In genomic region chr7:13912740-13913320, GRCh38 we compare ENCODE assay signal across 19 cellular contexts.
DNase-seq lines count a peak whose midpoint lies in the region; ATAC-seq, FAIRE-seq and TF ChIP-seq lines count a peak whose summit lies in the region.
"Had no signal": no experiment of that assay in that cellular context is flagged by ENCODE, and none has a peak within 500 bp of the region (broad histone marks: within the 10 kb centered on the region; RNA-seq: fewer than 3 reads in every experiment).

No MANE protein-coding gene starts in this region.

- H3K27ac Mint-ChIP-seq in astrocyte (ENCODE audit: unreplicated experiment), result no peak overlapping the region
- H3K27ac Mint-ChIP-seq in nephron, result peak overlapping the region in 2 of 3 experiments; percentile 48 to 58
- H3K27ac Mint-ChIP-seq: B cell; CD4-positive, alpha-beta T cell; H9 had no signal

- no peak overlapping the region for H2AFZ ChIP-seq in astrocyte (ENCODE audit: low read depth, low read length)

- H3K4me1 ChIP-seq in astrocyte (ENCODE audit: insufficient read depth, low read length), result no peaks in the 10 kb centered on the region
- peaks cover 5% of the 10 kb centered on the region for H3K4me1 ChIP-seq in upper lobe of right lung

- no peak for TF ChIP-seq CTCF in astrocyte (IDR thresholded peaks at IDR 0.05; ENCODE audit: insufficient read depth, low read depth, low read length)
- no peak for TF ChIP-seq CTCF in nephron (IDR thresholded peaks at IDR 0.05; ENCODE audit: unreplicated experiment in 3 of 3)
- no peak for TF ChIP-seq CTCF in upper lobe of right lung (IDR thresholded peaks at IDR 0.05)

- FAIRE-seq in astrocyte (lab: Jason Lieb, UNC), result no peak
- FAIRE-seq: GM19239 had no signal

- H3K27me3 ChIP-seq in astrocyte (ENCODE audit: insufficient read depth, low read length) (no peaks in the 10 kb centered on the region), upper lobe of right lung (no peaks in the 10 kb centered on the region)

- H3K79me2 ChIP-seq in astrocyte (ENCODE audit: insufficient read depth, low read length), result no peaks in the 10 kb centered on the region

- ATAC-seq in upper lobe of right lung, result no peak
- no peak for ATAC-seq in GM18520 (IDR thresholded peaks at IDR 0.05; ENCODE audit: unreplicated experiment)

- H3K4me3 Mint-ChIP-seq in astrocyte (ENCODE audit: unreplicated experiment) (no peak overlapping the region), nephron (no peak overlapping the region)
- H3K4me3 Mint-ChIP-seq: B cell; CD4-positive, alpha-beta T cell; H9 had no signal

- H3K4me3 ChIP-seq in astrocyte (ENCODE audit: insufficient read depth, low read depth, low read length) (no peak overlapping the region), upper lobe of right lung (no peak overlapping the region)

- no peaks in the 10 kb centered on the region for H3K36me3 Mint-ChIP-seq in astrocyte (ENCODE audit: low read depth, unreplicated experiment)
- H3K36me3 Mint-ChIP-seq in nephron (ENCODE audit: low read depth), result peaks cover 3% of the 10 kb centered on the region

- no peaks in the 10 kb centered on the region for H4K20me1 ChIP-seq in astrocyte (ENCODE audit: insufficient read depth, low read length)

- no peak overlapping the region for H3K27ac ChIP-seq in astrocyte (ENCODE audit: low read depth, low read length)
- H3K27ac ChIP-seq in upper lobe of right lung, result no peak overlapping the region

- no peaks in the 10 kb centered on the region for H3K9me3 ChIP-seq in astrocyte (ENCODE audit: insufficient read depth, low read depth, low read length)
- no peaks in the 10 kb centered on the region for H3K9me3 ChIP-seq in upper lobe of right lung

- H3K4me2 ChIP-seq in astrocyte (ENCODE audit: low read length), result no peak overlapping the region

- H3K36me3 ChIP-seq in astrocyte (ENCODE audit: insufficient read depth, low read length) (no peaks in the 10 kb centered on the region), upper lobe of right lung (no peaks in the 10 kb centered on the region)

- H3K4me1 Mint-ChIP-seq in astrocyte (ENCODE audit: low read depth, unreplicated experiment) (peaks cover 2% of the 10 kb centered on the region), nephron (peaks cover 24% of the 10 kb centered on the region)
- H3K4me1 Mint-ChIP-seq: B cell had no signal

- no peaks in the 10 kb centered on the region for H3K9me3 Mint-ChIP-seq in astrocyte (ENCODE audit: unreplicated experiment)
- no peaks in the 10 kb centered on the region for H3K9me3 Mint-ChIP-seq in nephron
- H3K9me3 Mint-ChIP-seq: CD4-positive, alpha-beta T cell; H9 had no signal

- intact Hi-C loops in upper lobe of right lung (cut with DNase I), result no loop called here

- H3K27me3 Mint-ChIP-seq in astrocyte (ENCODE audit: low read depth, unreplicated experiment) (no peaks in the 10 kb centered on the region), nephron (ENCODE audit: low read depth) (no peaks in the 10 kb centered on the region)
- H3K27me3 Mint-ChIP-seq: B cell; CD4-positive, alpha-beta T cell had no signal

- no peak overlapping the region for H3K9ac ChIP-seq in astrocyte (ENCODE audit: low read length)

- DNase-seq in HT-29 (ENCODE audit: low spot score) (peak; percentile 34), astrocyte (ENCODE audit: low read depth) (peak; percentile 4), upper lobe of right lung (no peak), NCI-H748 treated with DMSO at 0.1 percent for 48 hours (lab: John Stamatoyannopoulos, UW) (no peak)
- DNase-seq: CD4-positive, alpha-beta T cell; EL; H9; MV-4-11; NCI-H1436; NCI-H2029; NCI-H2171 treated with DMSO at 0.1 percent for 48 hours; NCI-H510A; NK-92 treated with Interleukin-12 subunit alpha and Interleukin-12 subunit beta, amount 100 ng/mL, for 24 hours; SW 1271 had no signal

TF ChIP-seq in PFSK-1, 5 proteins besides CTCF, POLR2A, EP300 and RAD21:
- TF ChIP-seq SIN3A (IDR thresholded peaks at IDR 0.05; ENCODE audit: borderline replicate concordance, insufficient read depth, low read length) (no peak), POLR2AphosphoS5 (IDR thresholded peaks at IDR 0.05; ENCODE audit: low read depth, low read length) (0 out of 2 replicates have a peak, but pooled peaks have one; percentile 13), FOXP2 (optimal IDR thresholded peaks at IDR 0.05; ENCODE audit: borderline replicate concordance, extremely low read depth, extremely low read length, insufficient read depth) (no peak), TAF1 (IDR thresholded peaks at IDR 0.05; ENCODE audit: borderline replicate concordance, insufficient read depth, low read length) (no peak; the same call in 1 of the 2 replicates)

Comparison
In these comparisons a context has a peak if more than half of its experiments do, and no peak if none do; other contexts are left out.
1. DNase-seq: peak in HT-29 (single experiment) and astrocyte (single experiment); none in upper lobe of right lung (single experiment) and NCI-H748 treated with DMSO at 0.1 percent for 48 hours (single experiment).